18 cellular contexts compared by ENCODE assay signal in the genomic region with DNA sequence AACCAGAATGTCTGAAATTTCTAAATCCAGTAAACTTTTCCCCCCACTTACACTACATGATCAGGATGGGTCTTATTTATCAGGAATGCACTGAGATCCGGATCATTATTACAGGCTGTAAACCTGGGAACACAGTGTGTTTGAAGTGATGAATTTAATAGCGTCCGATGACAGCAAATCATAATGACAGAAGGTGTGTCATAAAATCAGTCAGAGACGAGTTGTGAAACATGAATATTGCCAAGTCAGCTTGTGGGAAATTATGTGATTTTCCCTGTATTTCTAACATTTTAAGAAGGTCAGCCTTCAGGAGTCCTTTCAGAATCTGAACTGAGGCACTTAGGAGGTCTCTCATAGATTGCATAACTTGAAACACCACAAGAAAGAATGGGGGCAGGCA. TPM values are rescaled to one million over a fixed set of nuclear protein-coding genes. Genes with fewer than 3 reads are reported as not detected.
"Had no signal": no experiment of that assay in that cellular context is flagged by ENCODE, and none has a peak within 500 bp of the region (broad histone marks: within the 10 kb centered on the region; RNA-seq: fewer than 3 reads in every experiment).

No MANE protein-coding gene starts in this region.

- H3K4me2 ChIP-seq: smooth muscle cell had no signal

- ATAC-seq: left colon; left ventricle myocardium superior; naive thymus-derived CD4-positive, alpha-beta T cell; pancreas; stimulated activated naive CD8-positive, alpha-beta T cell treated with anti-CD3 and anti-CD28 coated beads, Interleukin-15, Interleukin-2, amounts not matched to agents 100 U/mL and 50 U/mL, for 24 hours had no signal

- DNase-seq: central memory CD4-positive, alpha-beta T cell; cortex of kidney; esophagus squamous epithelium; foreskin fibroblast; head of caudate nucleus; hippocampal formation; left colon; left ventricle myocardium superior; mesendoderm; naive thymus-derived CD4-positive, alpha-beta T cell; pancreas; retina; stimulated activated CD4-positive, alpha-beta T cell treated with anti-CD3 and anti-CD28 coated beads, Interleukin-2, amount 100 ng/mL, for 48 hours; stimulated activated naive CD8-positive, alpha-beta T cell treated with anti-CD3 and anti-CD28 coated beads, Interleukin-15, Interleukin-2, amounts not matched to agents 100 U/mL and 50 U/mL, for 24 hours; tibial artery had no signal

- H3K9me3 ChIP-seq: esophagus squamous epithelium, pancreas, prostate gland, tibial artery had no signal

- H3K27me3 ChIP-seq: esophagus squamous epithelium, pancreas, tibial artery had no signal

- H3K4me3 ChIP-seq: esophagus squamous epithelium, lung, pancreas, prostate gland, smooth muscle cell, tibial artery had no signal

- H3K36me3 ChIP-seq: esophagus squamous epithelium, pancreas, prostate gland, tibial artery had no signal

- H3K27ac ChIP-seq: pancreas had no signal

- FAIRE-seq: pancreas had no signal

RNA-seq across cellular contexts. Expression of a gene that starts 36.7 kb away (rescaled TPM):
- polyA plus RNA-seq: naive thymus-derived CD4-positive, alpha-beta T cell; smooth muscle cell had no signal
